In the genomic region with DNA sequence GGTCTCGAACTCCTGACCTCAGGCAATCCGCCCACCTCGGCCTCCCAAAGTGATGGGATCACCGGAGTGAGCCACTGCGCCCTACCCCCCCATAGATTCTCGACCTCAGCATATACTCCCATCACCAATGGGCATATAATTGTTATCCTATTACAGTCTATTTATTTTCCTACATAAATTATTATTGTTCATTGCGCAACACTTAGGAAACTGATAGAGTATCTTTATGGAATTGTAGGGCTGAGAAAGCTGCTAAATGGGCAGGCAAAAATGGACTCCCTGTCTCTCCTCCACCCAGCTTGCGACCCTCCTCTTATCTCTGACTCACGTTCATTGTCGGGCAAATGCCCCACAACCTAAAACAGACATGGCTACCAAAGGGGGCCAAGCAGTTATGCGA, we compare ENCODE assay signal across 12 cellular contexts. TPM values are rescaled to one million over a fixed set of nuclear protein-coding genes. Genes with fewer than 3 reads are reported as not detected.
DNase-seq lines count a peak whose midpoint lies in the region; ATAC-seq lines count a peak whose summit lies in the region.
"Had no signal": no experiment of that assay in that cellular context is flagged by ENCODE, and none has a peak within 500 bp of the region (broad histone marks: within the 10 kb centered on the region; RNA-seq: fewer than 3 reads in every experiment).

No MANE protein-coding gene starts in this region.

- no peaks in the 10 kb centered on the region for H3K36me3 Mint-ChIP-seq in stimulated activated naive CD8-positive, alpha-beta T cell treated with anti-CD3 and anti-CD28 coated beads, Interleukin-15, Interleukin-2, amounts not matched to agents 100 ng/mL and 50 ng/mL, for 24 hours (ENCODE audit: low read depth)
- H3K36me3 Mint-ChIP-seq in activated CD4-positive, alpha-beta memory T cell treated with anti-CD3 and anti-CD28 coated beads for 36 hours = no peaks in the 10 kb centered on the region
- no peaks in the 10 kb centered on the region for H3K36me3 Mint-ChIP-seq in immature natural killer cell

- CTCF ChIA-PET in activated CD4-positive, alpha-beta memory T cell treated with anti-CD3 and anti-CD28 coated beads for 36 hours (lab: Charles Lee) = no interaction called here

- POLR2A ChIA-PET in activated CD4-positive, alpha-beta memory T cell treated with anti-CD3 and anti-CD28 coated beads for 36 hours (lab: Charles Lee) = no interaction called here

- no peak for DNase-seq in stimulated activated naive CD8-positive, alpha-beta T cell treated with anti-CD3 and anti-CD28 coated beads, Interleukin-15, Interleukin-2, amounts not matched to agents 100 U/mL and 50 U/mL, for 24 hours
- DNase-seq in activated CD4-positive, alpha-beta memory T cell treated with anti-CD3 and anti-CD28 coated beads for 36 hours = no peak
- DNase-seq in immature natural killer cell = no peak
- no peak for DNase-seq in NOMO-1 treated with DMSO at 0.1 percent for 48 hours (lab: John Stamatoyannopoulos, UW; ENCODE audit: unreplicated experiment)
- no peak for DNase-seq in stimulated activated CD4-positive, alpha-beta T cell treated with anti-CD3 and anti-CD28 coated beads, Interleukin-1b, Interleukin-23, amount 100 ng/mL, for 48 hours
- DNase-seq: effector CD8-positive, alpha-beta T cell; NCI-H1436 treated with DMSO at 0.1 percent for 48 hours; NCI-H446 treated with DMSO at 0.1 percent for 48 hours had no signal

- no peak for ATAC-seq in stimulated activated naive CD8-positive, alpha-beta T cell treated with anti-CD3 and anti-CD28 coated beads, Interleukin-15, Interleukin-2, amounts not matched to agents 100 U/mL and 50 U/mL, for 24 hours
- ATAC-seq in HG02678 (IDR thresholded peaks at IDR 0.05; ENCODE audit: unreplicated experiment) = no peak
- no peak for ATAC-seq in HG02588 (IDR thresholded peaks at IDR 0.05; ENCODE audit: unreplicated experiment)

- H3K9me3 Mint-ChIP-seq in stimulated activated naive CD8-positive, alpha-beta T cell treated with anti-CD3 and anti-CD28 coated beads, Interleukin-15, Interleukin-2, amounts not matched to agents 100 ng/mL and 50 ng/mL, for 24 hours = no peaks in the 10 kb centered on the region
- no peaks in the 10 kb centered on the region for H3K9me3 Mint-ChIP-seq in activated CD4-positive, alpha-beta memory T cell treated with anti-CD3 and anti-CD28 coated beads for 36 hours
- H3K9me3 Mint-ChIP-seq in immature natural killer cell = peaks cover 0 to 9% (median 0%) of the 10 kb centered on the region in 6 donors

- peaks cover 13% of the 10 kb centered on the region for H3K4me1 Mint-ChIP-seq in stimulated activated naive CD8-positive, alpha-beta T cell treated with anti-CD3 and anti-CD28 coated beads, Interleukin-15, Interleukin-2, amounts not matched to agents 100 ng/mL and 50 ng/mL, for 24 hours (ENCODE audit: low read depth)
- H3K4me1 Mint-ChIP-seq in activated CD4-positive, alpha-beta memory T cell treated with anti-CD3 and anti-CD28 coated beads for 36 hours (ENCODE audit: low read depth) = peaks cover 10% of the 10 kb centered on the region
- H3K4me1 Mint-ChIP-seq in immature natural killer cell = peaks cover 12 to 21% of the 10 kb centered on the region in 2 donors

- peak overlapping the region; percentile 49 for H3K4me3 Mint-ChIP-seq in stimulated activated naive CD8-positive, alpha-beta T cell treated with anti-CD3 and anti-CD28 coated beads, Interleukin-15, Interleukin-2, amounts not matched to agents 100 ng/mL and 50 ng/mL, for 24 hours
- peak overlapping the region; percentile 9 for H3K4me3 Mint-ChIP-seq in activated CD4-positive, alpha-beta memory T cell treated with anti-CD3 and anti-CD28 coated beads for 36 hours
- peak overlapping the region; percentile 18 to 64 (median 36) for H3K4me3 Mint-ChIP-seq in immature natural killer cell

- intact Hi-C loops in activated CD4-positive, alpha-beta memory T cell treated with anti-CD3 and anti-CD28 coated beads for 36 hours (cut with micrococcal nuclease) = no loop called here

- H3K27ac Mint-ChIP-seq in stimulated activated naive CD8-positive, alpha-beta T cell treated with anti-CD3 and anti-CD28 coated beads, Interleukin-15, Interleukin-2, amounts not matched to agents 100 ng/mL and 50 ng/mL, for 24 hours = no peak overlapping the region
- no peak overlapping the region for H3K27ac Mint-ChIP-seq in activated CD4-positive, alpha-beta memory T cell treated with anti-CD3 and anti-CD28 coated beads for 36 hours
- no peak overlapping the region for H3K27ac Mint-ChIP-seq in immature natural killer cell
- H3K27ac Mint-ChIP-seq: CD14-positive monocyte had no signal

- H3K27me3 Mint-ChIP-seq in stimulated activated naive CD8-positive, alpha-beta T cell treated with anti-CD3 and anti-CD28 coated beads, Interleukin-15, Interleukin-2, amounts not matched to agents 100 ng/mL and 50 ng/mL, for 24 hours = peaks cover 63% of the 10 kb centered on the region
- H3K27me3 Mint-ChIP-seq in activated CD4-positive, alpha-beta memory T cell treated with anti-CD3 and anti-CD28 coated beads for 36 hours = peaks cover 53% of the 10 kb centered on the region
- H3K27me3 Mint-ChIP-seq in immature natural killer cell (ENCODE audit: low read depth in 3 of 3) = peaks cover 3 to 18% (median 7%) of the 10 kb centered on the region in 3 donors

RNA-seq across cellular contexts. Expression of a gene that starts 1.0 kb away (rescaled TPM):
- total RNA-seq in activated CD4-positive, alpha-beta memory T cell treated with anti-CD3 and anti-CD28 coated beads for 36 hours = under 1 TPM; 0.07 to 0.17 TPM
- polyA plus RNA-seq in immature natural killer cell = not detected
- polyA plus RNA-seq: CD14-positive monocyte had no signal
